Comparison of ENCODE assay signal across 32 cellular contexts in the genomic region with DNA sequence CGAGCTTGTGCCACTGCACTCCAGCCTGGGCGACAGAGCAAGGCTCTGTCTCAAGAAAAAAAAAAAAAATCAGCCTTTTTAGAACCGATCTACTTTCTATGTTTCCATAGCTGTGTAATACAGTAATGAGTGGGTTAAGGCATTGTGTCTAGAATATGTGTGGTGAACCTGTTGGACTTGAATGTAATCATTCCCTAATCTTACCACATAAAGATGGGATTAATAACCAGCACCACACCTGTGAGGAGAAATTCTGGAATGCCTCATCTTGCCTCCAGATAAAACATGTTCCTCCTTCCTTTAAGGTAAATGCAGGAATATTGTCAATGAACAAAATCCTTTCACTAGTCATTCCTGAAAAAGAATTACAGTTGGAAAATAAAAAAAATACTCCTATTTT. TPM values are rescaled to one million over a fixed set of nuclear protein-coding genes. Genes with fewer than 3 reads are reported as not detected.
"Had no signal": no experiment of that assay in that cellular context is flagged by ENCODE, and none has a peak within 500 bp of the region (broad histone marks: within the 10 kb centered on the region; RNA-seq: fewer than 3 reads in every experiment).

No MANE protein-coding gene starts in this region.

- H3K27ac ChIP-seq: brain microvascular endothelial cell, SJCRH30, SK-N-MC had no signal

- H3K9me3 Mint-ChIP-seq: activated CD4-positive, alpha-beta T cell treated with anti-CD3 and anti-CD28 coated beads, Interleukin-2, amount 10 ng/mL, durations not matched to agents 24 days and 14 days; activated CD8-positive, alpha-beta T cell treated with anti-CD3 and anti-CD28 coated beads for 36 hours; activated naive CD8-positive, alpha-beta T cell treated with anti-CD3 and anti-CD28 coated beads for 36 hours; activated T-cell treated with anti-CD3 and anti-CD28 coated beads, Interleukin-2, amount 50 U/mL, for 72 hours; activated T-helper 17 cell treated with anti-CD3 and anti-CD28 coated beads, Interleukin-2, amount 50 U/mL, for 72 hours; T-helper 1 cell treated with Interleukin-12 subunit alpha and Interleukin-12 subunit beta and Interleukin-4 antibody, amounts not matched to agents 30 μg/mL and 1 μg/mL, for 36 hours; T-helper 2 cell treated with Interferon-gamma antibody and Interleukin-4, amounts not matched to agents 5 μg/mL and 100 μg/mL, for 36 hours had no signal

- DNase-seq: activated CD4-positive, alpha-beta T cell treated with anti-CD3 and anti-CD28 coated beads, Interleukin-2, amount 10 ng/mL, durations not matched to agents 24 days and 14 days; activated CD4-positive, alpha-beta T cell treated with anti-CD3 and anti-CD28 coated beads, Interleukin-2, amount 50 U/mL, for 4 hours; activated CD8-positive, alpha-beta T cell treated with anti-CD3 and anti-CD28 coated beads for 36 hours; activated effector memory CD4-positive, alpha-beta T cell treated with anti-CD3 and anti-CD28 coated beads, Interleukin-2, amount 50 U/mL, for 16 hours; activated naive CD4-positive, alpha-beta T cell; activated naive CD4-positive, alpha-beta T cell treated with anti-CD3 and anti-CD28 coated beads, Interleukin-2, amount 50 U/mL, for 16 hours; activated naive CD8-positive, alpha-beta T cell treated with anti-CD3 and anti-CD28 coated beads for 36 hours; activated T-cell treated with anti-CD3 and anti-CD28 coated beads, Interleukin-2, amount 50 U/mL, for 1 hour; activated T-cell treated with anti-CD3 and anti-CD28 coated beads, Interleukin-2, amount 50 U/mL, for 72 hours; amniotic stem cell; aorta; brain microvascular endothelial cell; Karpas-422; KBM-7; NCI-H1048; NCI-H1105 treated with DMSO at 0.1 percent for 48 hours; NCI-H1436 treated with DMSO at 0.1 percent for 48 hours; NCI-H1694 treated with DMSO at 0.1 percent for 48 hours; NCI-H2029; NCI-H345; NCI-H524 treated with DMSO at 0.1 percent for 48 hours; SHP77; SJCRH30 had no signal

- H3K27me3 ChIP-seq: brain microvascular endothelial cell, SJCRH30 had no signal

- H3K9me3 ChIP-seq: SJCRH30 had no signal

- ATAC-seq: activated CD8-positive, alpha-beta T cell treated with anti-CD3 and anti-CD28 coated beads for 36 hours; activated T-cell treated with anti-CD3 and anti-CD28 coated beads, Interleukin-2, amount 50 U/mL, for 72 hours; activated T-helper 17 cell treated with anti-CD3 and anti-CD28 coated beads, Interleukin-2, amount 50 U/mL, for 72 hours; Panc1 had no signal

- H3K27ac Mint-ChIP-seq: activated CD4-positive, alpha-beta T cell treated with anti-CD3 and anti-CD28 coated beads, Interleukin-2, amount 10 ng/mL, durations not matched to agents 24 days and 14 days; activated naive CD8-positive, alpha-beta T cell treated with anti-CD3 and anti-CD28 coated beads for 36 hours; activated T-helper 17 cell treated with anti-CD3 and anti-CD28 coated beads, Interleukin-2, amount 50 U/mL, for 72 hours; T-helper 1 cell treated with Interleukin-12 subunit alpha and Interleukin-12 subunit beta and Interleukin-4 antibody, amounts not matched to agents 30 μg/mL and 1 μg/mL, for 36 hours; T-helper 2 cell treated with Interferon-gamma antibody and Interleukin-4, amounts not matched to agents 5 μg/mL and 100 μg/mL, for 36 hours had no signal

- H3K4me1 ChIP-seq: SJCRH30 had no signal

- H3K4me3 Mint-ChIP-seq: activated CD4-positive, alpha-beta T cell treated with anti-CD3 and anti-CD28 coated beads, Interleukin-2, amount 10 ng/mL, durations not matched to agents 24 days and 14 days; activated CD8-positive, alpha-beta T cell treated with anti-CD3 and anti-CD28 coated beads for 36 hours; activated naive CD8-positive, alpha-beta T cell treated with anti-CD3 and anti-CD28 coated beads for 36 hours; activated T-cell treated with anti-CD3 and anti-CD28 coated beads, Interleukin-2, amount 50 U/mL, for 72 hours; activated T-helper 17 cell treated with anti-CD3 and anti-CD28 coated beads, Interleukin-2, amount 50 U/mL, for 72 hours; T-helper 1 cell treated with Interleukin-12 subunit alpha and Interleukin-12 subunit beta and Interleukin-4 antibody, amounts not matched to agents 30 μg/mL and 1 μg/mL, for 36 hours; T-helper 2 cell treated with Interferon-gamma antibody and Interleukin-4, amounts not matched to agents 5 μg/mL and 100 μg/mL, for 36 hours had no signal

- H3K4me3 ChIP-seq: SJCRH30, SK-N-MC had no signal

- H3K27me3 Mint-ChIP-seq: activated CD4-positive, alpha-beta T cell treated with anti-CD3 and anti-CD28 coated beads, Interleukin-2, amount 10 ng/mL, durations not matched to agents 24 days and 14 days; activated CD8-positive, alpha-beta T cell treated with anti-CD3 and anti-CD28 coated beads for 36 hours; activated naive CD8-positive, alpha-beta T cell treated with anti-CD3 and anti-CD28 coated beads for 36 hours; activated T-helper 17 cell treated with anti-CD3 and anti-CD28 coated beads, Interleukin-2, amount 50 U/mL, for 72 hours had no signal

RNA-seq across cellular contexts. Expression of gene SLC26A8, which starts 46.8 kb away (rescaled TPM):
- total RNA-seq: activated CD4-positive, alpha-beta T cell treated with anti-CD3 and anti-CD28 coated beads, Interleukin-2, amount 10 ng/mL, durations not matched to agents 24 days and 14 days; activated CD8-positive, alpha-beta memory T cell treated with anti-CD3 and anti-CD28 coated beads for 36 hours; activated CD8-positive, alpha-beta T cell treated with anti-CD3 and anti-CD28 coated beads for 36 hours; activated T-helper 17 cell treated with anti-CD3 and anti-CD28 coated beads, Interleukin-2, amount 50 U/mL, for 72 hours; MCF 10A; NCI-H460; RPMI7951; SJCRH30 had no signal
- polyA plus RNA-seq: aorta had no signal
